In the genomic region with DNA sequence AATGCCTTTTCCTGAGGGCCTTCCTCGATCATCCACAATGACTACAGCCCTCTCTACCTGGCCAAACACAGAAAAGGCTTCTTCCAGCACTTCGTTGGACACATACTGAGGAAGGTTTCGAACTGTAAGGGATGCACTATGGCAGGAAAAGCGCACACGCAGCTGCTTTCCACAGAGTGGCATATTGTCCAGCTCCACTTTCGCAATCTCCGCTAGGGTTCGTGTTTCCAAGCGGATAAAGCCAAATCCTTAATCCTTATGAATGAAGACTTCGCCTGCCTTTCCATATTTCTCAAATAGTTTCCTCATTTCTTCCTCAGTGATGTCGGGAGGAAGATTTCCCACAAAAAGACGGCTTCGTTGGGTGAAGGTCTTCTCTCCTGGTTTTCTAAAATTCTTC, we compare ENCODE assay signal across 8 cellular contexts. TPM values are rescaled to one million over a fixed set of nuclear protein-coding genes. Genes with fewer than 3 reads are reported as not detected.
DNase-seq lines count a peak whose midpoint lies in the region; ATAC-seq, FAIRE-seq and TF ChIP-seq lines count a peak whose summit lies in the region.
"Not testable (repeated sequence)": the region's sequence is repeated elsewhere in the genome, so short reads cannot be mapped to it uniquely, and the experiment has no call there.

No MANE protein-coding gene starts in this region.

- not testable (repeated sequence) for H3K9ac ChIP-seq in IMR-90 (ENCODE audit: low read depth, low read length); K562 (ENCODE audit: insufficient read depth in 1 of 2, low read depth in 2 of 2, low read length in 2 of 2); neuronal stem cell (ENCODE audit: low read depth, low read length, poor library complexity)

- not testable (repeated sequence) for H2BK120ac ChIP-seq in IMR-90 (ENCODE audit: low read depth, low read length); neuronal stem cell (ENCODE audit: low read depth, low read length)

- peaks cover 13% of the 10 kb centered on the region for H3K27me3 Mint-ChIP-seq in stimulated activated memory B cell treated with anti-CD40 and anti-IgM and Interleukin-4, amounts not matched to agents 10 μg/mL and 1 μg/mL and 100 μg/mL, for 72 hours

- not testable (repeated sequence) for TF ChIP-seq CTCF in IMR-90 (conservative IDR thresholded peaks at IDR 0.05; ENCODE audit: low read depth, low read length); K562 (IDR thresholded peaks at IDR 0.05 in 2 of 3, conservative IDR thresholded peaks at IDR 0.05 in 1 of 3; ENCODE audit: insufficient read depth in 2 of 3, low read depth in 1 of 3, low read length in 3 of 3); fibroblast of villous mesenchyme (IDR thresholded peaks at IDR 0.05; ENCODE audit: insufficient read depth, low read depth, low read length)

- POLR2A ChIA-PET in IMR-90 (lab: Charles Lee; ENCODE audit: unreplicated experiment) = not testable (repeated sequence)
- POLR2A ChIA-PET in K562 (lab: Yijun Ruan, JAX) = interaction anchor here (1.8 kb wide), 1 partner anchor 10 kb away, joined by 3 read pairs; no protein-coding TSS in a partner anchor

- BruUV-seq in IMR-90 (replicated peaks; lab: Mats Ljungman, UMichigan); K562 (replicated peaks; lab: Mats Ljungman, UMichigan): not testable (repeated sequence)

- not testable (repeated sequence) for H3K14ac ChIP-seq in IMR-90 (replicated peaks; ENCODE audit: low read depth, low read length); neuronal stem cell (ENCODE audit: low read length)

- CTCF ChIA-PET in IMR-90 (lab: Yijun Ruan, JAX); K562 (lab: Yijun Ruan, JAX; ENCODE audit: low intra/inter-chr PET ratio): not testable (repeated sequence)

- not testable (repeated sequence) for H4K91ac ChIP-seq in IMR-90 (ENCODE audit: insufficient read depth, low read depth, low read length); neuronal stem cell (ENCODE audit: low read depth, low read length, poor library complexity)

- H3K4me1 ChIP-seq in IMR-90 (ENCODE audit: control insufficient read depth, insufficient read depth, low read length); neuronal stem cell (ENCODE audit: control insufficient read depth in 2 of 2, insufficient read depth in 1 of 2, low read depth in 1 of 2, low read length in 2 of 2): not testable (repeated sequence)
- H3K4me1 ChIP-seq in K562 (replicated peaks in 1 of 2; ENCODE audit: control insufficient read depth in 2 of 2, insufficient read depth in 2 of 2, low read length in 2 of 2) = peaks cover 5 to 21% of the 10 kb centered on the region in 2 experiments; a peak in 4 of 5 replicates

- H3K23ac ChIP-seq in IMR-90 (ENCODE audit: low read depth, low read length); neuronal stem cell (ENCODE audit: low read depth, low read length, poor library complexity): not testable (repeated sequence)

- not testable (repeated sequence) for H2AFZ ChIP-seq in IMR-90 (replicated peaks; ENCODE audit: low read length, poor library complexity)
- H2AFZ ChIP-seq in K562 (ENCODE audit: low read depth, low read length) = peak overlapping the region; percentile 61; the same call in 1 of the 2 replicates
- H2AFZ ChIP-seq in neuronal stem cell (ENCODE audit: low read length) = peak overlapping the region; percentile 72

- H3K4me1 Mint-ChIP-seq in stimulated activated memory B cell treated with anti-CD40 and anti-IgM and Interleukin-4, amounts not matched to agents 10 μg/mL and 1 μg/mL and 100 μg/mL, for 72 hours = peaks cover 24% of the 10 kb centered on the region

- peaks cover 31% of the 10 kb centered on the region for H3K79me2 ChIP-seq in K562 (ENCODE audit: control insufficient read depth, insufficient read depth, low read length)

- in situ Hi-C loops in IMR-90 (cut with MboI; ENCODE audit: low sequenced_read_pairs); K562 (cut with MboI): not testable (repeated sequence)

- H2BK12ac ChIP-seq in neuronal stem cell (ENCODE audit: low read length) = not testable (repeated sequence)

- H3K27ac Mint-ChIP-seq in stimulated activated memory B cell treated with anti-CD40 and anti-IgM and Interleukin-4, amounts not matched to agents 10 μg/mL and 1 μg/mL and 100 μg/mL, for 72 hours = peak overlapping the region; percentile 9

- H3K9me3 Mint-ChIP-seq in stimulated activated memory B cell treated with anti-CD40 and anti-IgM and Interleukin-4, amounts not matched to agents 10 μg/mL and 1 μg/mL and 100 μg/mL, for 72 hours = not testable (repeated sequence)

- not testable (repeated sequence) for H3K27me3 ChIP-seq in IMR-90 (ENCODE audit: control insufficient read depth, insufficient read depth, low read length); K562 (ENCODE audit: control insufficient read depth in 2 of 2, insufficient read depth in 2 of 2, low read length in 2 of 2); neuronal stem cell (ENCODE audit: control insufficient read depth in 3 of 3, insufficient read depth in 3 of 3, low read depth in 1 of 3, low read length in 3 of 3)

- H3K36me3 Mint-ChIP-seq in stimulated activated memory B cell treated with anti-CD40 and anti-IgM and Interleukin-4, amounts not matched to agents 10 μg/mL and 1 μg/mL and 100 μg/mL, for 72 hours = not testable (repeated sequence)

- H4K8ac ChIP-seq in IMR-90 (ENCODE audit: low read depth in 2 of 2, low read length in 2 of 2); neuronal stem cell (ENCODE audit: low read depth, low read length): not testable (repeated sequence)

- H3K4me2 ChIP-seq in IMR-90 (ENCODE audit: low read depth, low read length); K562 (ENCODE audit: insufficient read depth, low read length); neuronal stem cell (ENCODE audit: insufficient read depth, low read length, poor library complexity, severe bottlenecking): not testable (repeated sequence)

- not testable (repeated sequence) for ATAC-seq in IMR-90 (ENCODE audit: low read depth); K562; stimulated activated memory B cell treated with anti-CD40 and anti-IgM and Interleukin-4, amounts not matched to agents 10 μg/mL and 1 μg/mL and 100 μg/mL, for 72 hours

- not testable (repeated sequence) for H2AK9ac ChIP-seq in IMR-90 (replicated peaks; ENCODE audit: low read depth, low read length, poor library complexity)

- not testable (repeated sequence) for H4K20me1 ChIP-seq in IMR-90 (ENCODE audit: insufficient read depth, low read length); K562 (replicated peaks; ENCODE audit: control insufficient read depth, insufficient read depth, low read length)

- H2BK5ac ChIP-seq in IMR-90 (ENCODE audit: low read depth, low read length, poor library complexity, severe bottlenecking); neuronal stem cell (ENCODE audit: low read length): not testable (repeated sequence)

- H2BK15ac ChIP-seq in IMR-90 (ENCODE audit: low read depth, low read length); neuronal stem cell (ENCODE audit: low read length): not testable (repeated sequence)

- not testable (repeated sequence) for H3K9me3 ChIP-seq in IMR-90 (ENCODE audit: control insufficient read depth, insufficient read depth, low read length); K562 (replicated peaks; ENCODE audit: control insufficient read depth, insufficient read depth, low read depth, low read length); neuronal stem cell (replicated peaks in 1 of 2; ENCODE audit: control insufficient read depth in 2 of 2, insufficient read depth in 1 of 2, low read depth in 1 of 2, low read length in 2 of 2)

- not testable (repeated sequence) for TF ChIP-seq POLR2A in IMR-90 (IDR thresholded peaks at IDR 0.05; ENCODE audit: low read depth, low read length); K562 (conservative IDR thresholded peaks at IDR 0.05)

- TF ChIP-seq RAD21 in IMR-90 (IDR thresholded peaks at IDR 0.05; ENCODE audit: low read length); K562 (CRISPR knock-in tag; conservative IDR thresholded peaks at IDR 0.05 in 1 of 2, IDR thresholded peaks at IDR 0.05 in 1 of 2): not testable (repeated sequence)

- 93% methylated on average over 2 of the region's 13 CpGs; no CpG with 5 or more reads in 1 of the 2 experiments for WGBS in IMR-90 (ENCODE audit: extremely low coverage in 2 of 2, insufficient read length in 1 of 2), 2 experiments
- WGBS in K562 (ENCODE audit: insufficient coverage, low coverage, missing lambda C conversion rate) = 66% methylated on average over 11 of the region's 13 CpGs
- no CpG with 5 or more reads among the region's 13 CpGs for WGBS in neuronal stem cell (ENCODE audit: extremely low coverage in 2 of 2, insufficient read length in 2 of 2, insufficient replicate concordance in 1 of 2), 2 donors

- not testable (repeated sequence) for H3K4me3 ChIP-seq in IMR-90 (ENCODE audit: insufficient read depth, low read depth, low read length); K562; fibroblast of villous mesenchyme (ENCODE audit: low read depth, low read length); neuronal stem cell (ENCODE audit: low read length in 2 of 2)

- H3K9me1 ChIP-seq in IMR-90 (ENCODE audit: insufficient read depth, low read length); K562 (ENCODE audit: control insufficient read depth, insufficient read depth, low read length): not testable (repeated sequence)

- H3K18ac ChIP-seq in IMR-90 (ENCODE audit: low read depth, low read length); neuronal stem cell (ENCODE audit: low read length): not testable (repeated sequence)

- peaks cover 3 to 16% of the 10 kb centered on the region in 2 experiments for H3K79me1 ChIP-seq in IMR-90 (ENCODE audit: low read depth in 1 of 2, low read length in 2 of 2)
- H3K79me1 ChIP-seq in neuronal stem cell (ENCODE audit: low read depth, low read length) = not testable (repeated sequence)

- not testable (repeated sequence) for H3K36me3 ChIP-seq in IMR-90 (ENCODE audit: control insufficient read depth, insufficient read depth, low read length)
- H3K36me3 ChIP-seq in K562 (ENCODE audit: control insufficient read depth, insufficient read depth, low read length) (peaks cover 10% of the 10 kb centered on the region; the same call in 2 of the 3 replicates), neuronal stem cell (replicated peaks in 1 of 2; ENCODE audit: control insufficient read depth in 2 of 2, insufficient read depth in 2 of 2, low read length in 2 of 2) (peaks cover 0 to 10% of the 10 kb centered on the region in 2 donors)

- not testable (repeated sequence) for H2BK20ac ChIP-seq in IMR-90 (ENCODE audit: low read depth, low read length)

- intact Hi-C loops in IMR-90 (cut with micrococcal nuclease) = loop anchor here (5.0 kb wide), 1 partner anchor 375 kb away; no protein-coding TSS in a partner anchor
- intact Hi-C loops in K562 (cut with micrococcal nuclease) = not testable (repeated sequence)

- not testable (repeated sequence) for H3K27ac ChIP-seq in IMR-90 (ENCODE audit: insufficient read depth, low read length); K562 (ENCODE audit: extremely low read depth, low read depth, low read length); neuronal stem cell (replicated peaks; ENCODE audit: low read length)

- H4K5ac ChIP-seq in IMR-90 (ENCODE audit: low read depth, low read length) = not testable (repeated sequence)

- H3K4ac ChIP-seq in IMR-90 (ENCODE audit: low read depth, low read length); neuronal stem cell (ENCODE audit: low read length): not testable (repeated sequence)

- not testable (repeated sequence) for H3K4me3 Mint-ChIP-seq in stimulated activated memory B cell treated with anti-CD40 and anti-IgM and Interleukin-4, amounts not matched to agents 10 μg/mL and 1 μg/mL and 100 μg/mL, for 72 hours

- DNase-seq in DMS 273 (lab: John Stamatoyannopoulos, UW; ENCODE audit: unreplicated experiment) (peak; percentile 22), NCI-H82 (lab: John Stamatoyannopoulos, UW) (peak; percentile 34), RPMI8226 (peak; percentile 20), fibroblast of villous mesenchyme (ENCODE audit: low read depth) (peak; percentile 33)
- DNase-seq in IMR-90; K562 (ENCODE audit: extremely low read depth in 1 of 4, low spot score in 3 of 4); neuronal stem cell (ENCODE audit: low spot score): not testable (repeated sequence)

- not testable (repeated sequence) for TF ChIP-seq EP300 in K562 (IDR thresholded peaks at IDR 0.05; ENCODE audit: low read length)

- dilution Hi-C loops in IMR-90 (cut with HindIII; ENCODE audit: low sequenced_read_pairs, unreplicated experiment) = not testable (repeated sequence)

- H3K56ac ChIP-seq in IMR-90 (ENCODE audit: extremely low read depth, insufficient read depth, low read length) = not testable (repeated sequence)

- peak; percentile 48 for FAIRE-seq in K562 (lab: Jason Lieb, UNC)

- H2AK5ac ChIP-seq in IMR-90 (ENCODE audit: low read depth, low read length); neuronal stem cell (ENCODE audit: low read depth, low read length): not testable (repeated sequence)

RNA-seq across cellular contexts. Expression of a gene that starts 2.6 kb away (rescaled TPM):
- total RNA-seq in IMR-90 (2012; rRNA removed) = 36.4 and 47.0 TPM in 2 replicates
- 58.1 and 63.2 TPM in 2 replicates for polyA plus RNA-seq in IMR-90 (2012; rRNA removed)
- 57.9 and 67.8 TPM in 2 replicates for polyA plus RNA-seq in IMR-90 (2012; cell fraction: cytosol; rRNA removed)
- polyA plus RNA-seq in IMR-90 (2012; cell fraction: nucleus; rRNA removed; ENCODE audit: low replicate concordance) = 25.7 and 35.4 TPM in 2 replicates
- total RNA-seq in K562 (2011; cell fraction: chromatin; rRNA removed; ENCODE audit: low replicate concordance) = 105 and 163 TPM in 2 replicates
- 111 and 135 TPM in 2 replicates for total RNA-seq in K562 (2011; cell fraction: nucleolus; rRNA removed)
- total RNA-seq in K562 (2011; cell fraction: nucleoplasm; rRNA removed) = 77.2 and 104 TPM in 2 replicates
- total RNA-seq in K562 (2014; rRNA removed) = 91.1 and 91.3 TPM in 2 replicates
- total RNA-seq in K562 (2014; rRNA removed; fragmentation: Illumina TruSeq; extraction: Trizol) = 61.3 and 63.6 TPM in 2 replicates
- 81.2 and 85.7 TPM in 2 replicates for total RNA-seq in K562 (2015; rRNA removed; fragmentation: Illumina TruSeq; extraction: Trizol)
- 117 and 119 TPM in 2 replicates for total RNA-seq in K562 (2021)
- 116 and 135 TPM in 2 replicates for polyA plus RNA-seq in K562 (2011; rRNA removed)
- 157 and 178 TPM in 2 replicates for polyA plus RNA-seq in K562 (2011; cell fraction: cytosol; rRNA removed)
- 86.6 and 87.3 TPM in 2 replicates for polyA plus RNA-seq in K562 (2011; cell fraction: nucleus; rRNA removed)
- 117 and 160 TPM in 2 replicates for polyA plus RNA-seq in K562 (2012)
- 129 and 135 TPM in 2 replicates for polyA plus RNA-seq in K562 (2014; fragmentation: Illumina TruSeq; extraction: Trizol)
- polyA plus RNA-seq in K562 (2014; fragmentation: Nextera tagmentation; extraction: Ambion mirVana) = 100 to 1,000 TPM in 1 of 2 experiments, 10 to 100 TPM in 1; 42.4 to 139 TPM
- polyA plus RNA-seq in K562 (2014; rRNA removed) = 148 and 150 TPM in 2 replicates
- 122 and 124 TPM in 2 replicates for polyA minus RNA-seq in K562 (2011; rRNA and poly(A)+ RNA removed)
- 84.0 and 111 TPM in 2 replicates for polyA minus RNA-seq in K562 (2011; cell fraction: cytosol; rRNA and poly(A)+ RNA removed)
- polyA minus RNA-seq in K562 (2011; cell fraction: nucleus; rRNA and poly(A)+ RNA removed) = 40.3 and 72.0 TPM in 2 replicates
- 22.0 and 23.8 TPM in 2 replicates for total RNA-seq in fibroblast of villous mesenchyme
- polyA plus RNA-seq in neuronal stem cell (2013, experiment 1 of 2) = 61.5 TPM
- 60.0 TPM for polyA plus RNA-seq in neuronal stem cell (2013, experiment 2 of 2)

RNA-seq across cellular contexts. Expression of a gene that starts 4.8 kb away (rescaled TPM):
- total RNA-seq in IMR-90 (2012; rRNA removed) (12.7 and 14.4 TPM in 2 replicates), K562 (2014; rRNA removed) (14.9 and 20.6 TPM in 2 replicates), K562 (2014; rRNA removed; fragmentation: Illumina TruSeq; extraction: Trizol) (14.6 and 17.4 TPM in 2 replicates), K562 (2015; rRNA removed; fragmentation: Illumina TruSeq; extraction: Trizol) (15.3 and 15.8 TPM in 2 replicates), K562 (2021) (33.7 and 34.4 TPM in 2 replicates), fibroblast of villous mesenchyme (28.5 and 32.5 TPM in 2 replicates)
- polyA plus RNA-seq in IMR-90 (2012; rRNA removed) (11.8 and 13.7 TPM in 2 replicates), K562 (2011; rRNA removed) (7.1 and 8.5 TPM in 2 replicates), K562 (2014; fragmentation: Illumina TruSeq; extraction: Trizol) (23.1 and 27.1 TPM in 2 replicates), K562 (2014; fragmentation: Nextera tagmentation; extraction: Ambion mirVana) (1 to 10 TPM; 1.9 to 2.0 TPM), K562 (2014; rRNA removed) (10.7 and 12.1 TPM in 2 replicates)
- 6.5 and 8.4 TPM in 2 replicates for polyA plus RNA-seq in IMR-90 (2012; cell fraction: cytosol; rRNA removed)
- polyA plus RNA-seq in IMR-90 (2012; cell fraction: nucleus; rRNA removed; ENCODE audit: low replicate concordance) = 32.2 and 32.7 TPM in 2 replicates
- 54.0 and 74.4 TPM in 2 replicates for total RNA-seq in K562 (2011; cell fraction: chromatin; rRNA removed; ENCODE audit: low replicate concordance)
- total RNA-seq in K562 (2011; cell fraction: nucleolus; rRNA removed) = 33.5 and 36.6 TPM in 2 replicates
- total RNA-seq in K562 (2011; cell fraction: nucleoplasm; rRNA removed) = 32.8 and 44.3 TPM in 2 replicates
- polyA plus RNA-seq in K562 (2011; cell fraction: cytosol; rRNA removed) = 6.5 and 11.3 TPM in 2 replicates
- 25.1 and 34.9 TPM in 2 replicates for polyA plus RNA-seq in K562 (2011; cell fraction: nucleus; rRNA removed)
- polyA plus RNA-seq in K562 (2012) = 24.0 and 37.6 TPM in 2 replicates
- polyA minus RNA-seq in K562 (2011; rRNA and poly(A)+ RNA removed) = 11.3 and 13.3 TPM in 2 replicates
- 10.2 and 17.9 TPM in 2 replicates for polyA minus RNA-seq in K562 (2011; cell fraction: cytosol; rRNA and poly(A)+ RNA removed)
- 12.7 and 15.7 TPM in 2 replicates for polyA minus RNA-seq in K562 (2011; cell fraction: nucleus; rRNA and poly(A)+ RNA removed)
- 15.3 TPM for polyA plus RNA-seq in neuronal stem cell (2013, experiment 1 of 2)
- polyA plus RNA-seq in neuronal stem cell (2013, experiment 2 of 2) = 15.3 TPM

RNA-seq across cellular contexts. Expression of a gene that starts 31.0 kb away (rescaled TPM):
- total RNA-seq in IMR-90 (2012; rRNA removed) = 404 and 426 TPM in 2 replicates
- polyA plus RNA-seq in IMR-90 (2012; rRNA removed) = 266 and 304 TPM in 2 replicates
- 178 and 231 TPM in 2 replicates for polyA plus RNA-seq in IMR-90 (2012; cell fraction: cytosol; rRNA removed)
- 57.1 and 94.2 TPM in 2 replicates for polyA plus RNA-seq in IMR-90 (2012; cell fraction: nucleus; rRNA removed; ENCODE audit: low replicate concordance)
- total RNA-seq in K562 (2011; cell fraction: chromatin; rRNA removed; ENCODE audit: low replicate concordance) = 13.6 and 15.9 TPM in 2 replicates
- 12.1 and 13.3 TPM in 2 replicates for total RNA-seq in K562 (2011; cell fraction: nucleolus; rRNA removed)
- 12.6 and 16.4 TPM in 2 replicates for total RNA-seq in K562 (2011; cell fraction: nucleoplasm; rRNA removed)
- 88.9 and 98.8 TPM in 2 replicates for total RNA-seq in K562 (2014; rRNA removed)
- total RNA-seq in K562 (2014; rRNA removed; fragmentation: Illumina TruSeq; extraction: Trizol) = 133 and 142 TPM in 2 replicates
- 198 and 202 TPM in 2 replicates for total RNA-seq in K562 (2015; rRNA removed; fragmentation: Illumina TruSeq; extraction: Trizol)
- total RNA-seq in K562 (2021) = 102 and 105 TPM in 2 replicates
- polyA plus RNA-seq in K562 (2011; rRNA removed) = 78.0 and 122 TPM in 2 replicates
- polyA plus RNA-seq in K562 (2011; cell fraction: cytosol; rRNA removed) = 75.5 and 96.1 TPM in 2 replicates
- polyA plus RNA-seq in K562 (2011; cell fraction: nucleus; rRNA removed) = 20.9 and 23.0 TPM in 2 replicates
- 174 and 178 TPM in 2 replicates for polyA plus RNA-seq in K562 (2012)
- polyA plus RNA-seq in K562 (2014; fragmentation: Illumina TruSeq; extraction: Trizol) = 140 and 142 TPM in 2 replicates
- polyA plus RNA-seq in K562 (2014; fragmentation: Nextera tagmentation; extraction: Ambion mirVana) = 100 to 1,000 TPM in 1 of 2 experiments, 10 to 100 TPM in 1; 96.7 to 152 TPM
- polyA plus RNA-seq in K562 (2014; rRNA removed) = 116 and 122 TPM in 2 replicates
- polyA minus RNA-seq in K562 (2011; rRNA and poly(A)+ RNA removed) = 41.7 and 49.6 TPM in 2 replicates
- 19.7 and 29.8 TPM in 2 replicates for polyA minus RNA-seq in K562 (2011; cell fraction: cytosol; rRNA and poly(A)+ RNA removed)
- polyA minus RNA-seq in K562 (2011; cell fraction: nucleus; rRNA and poly(A)+ RNA removed) = 3.0 and 6.7 TPM in 2 replicates
- 384 and 934 TPM in 2 replicates for total RNA-seq in fibroblast of villous mesenchyme
- 12.2 TPM for polyA plus RNA-seq in neuronal stem cell (2013, experiment 1 of 2)
- polyA plus RNA-seq in neuronal stem cell (2013, experiment 2 of 2) = 11.4 TPM
